ENCODE assay signal across 23 cellular contexts in the genomic region with DNA sequence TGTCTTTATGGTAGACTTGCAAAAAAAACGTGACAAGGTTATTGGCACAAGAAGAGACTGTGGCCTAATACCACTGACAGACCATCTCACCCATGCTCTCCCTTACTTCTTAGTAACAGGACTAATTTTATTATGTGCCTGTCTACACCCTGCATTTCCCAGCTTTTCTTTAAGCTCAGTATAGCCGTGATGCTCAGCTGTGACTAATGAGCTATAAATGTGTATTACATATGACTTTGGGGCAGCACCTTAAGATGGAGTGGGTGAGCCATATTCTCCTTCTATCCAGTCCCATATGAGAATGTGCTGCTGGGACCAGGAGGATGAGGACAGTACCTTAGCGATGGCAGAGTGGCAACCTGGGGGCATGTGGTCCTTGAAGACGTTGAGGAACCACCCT.
"Had no signal": no experiment of that assay in that cellular context is flagged by ENCODE, and none has a peak within 500 bp of the region (broad histone marks: within the 10 kb centered on the region; RNA-seq: fewer than 3 reads in every experiment).

No MANE protein-coding gene starts in this region.

- H3K27me3 ChIP-seq: ascending aorta, brain microvascular endothelial cell, cardiac muscle cell, SJSA1 had no signal

- H3K4me1 ChIP-seq: ascending aorta had no signal

- DNase-seq: activated CD4-positive, CD25-positive, alpha-beta regulatory T cell; activated CD8-positive, alpha-beta memory T cell treated with anti-CD3 and anti-CD28 coated beads, Interleukin-2, amount 50 U/mL, for 4 hours; activated CD8-positive, alpha-beta T cell treated with anti-CD3 and anti-CD28 coated beads for 36 hours; activated effector memory CD4-positive, alpha-beta T cell treated with Interleukin-2 at 50 U/mL for 16 hours; activated naive CD4-positive, alpha-beta T cell; amniotic stem cell; NCI-H1092; NCI-H1417 treated with DMSO at 0.1 percent for 48 hours; NCI-H2029; NCI-H2107; NCI-H345; NCI-H510A; NCI-H526 treated with DMSO at 0.1 percent for 48 hours; NCI-H82; SHP77; T-cell had no signal

- H3K4me1 Mint-ChIP-seq: activated naive CD4-positive, alpha-beta T cell treated with anti-CD3 and anti-CD28 coated beads, Interleukin-2, amount 50 U/mL, for 24 hours had no signal

- H3K36me3 ChIP-seq: ascending aorta, brain microvascular endothelial cell, cardiac muscle cell, SJSA1 had no signal

- H3K4me3 ChIP-seq: ascending aorta, cardiac muscle cell, SJSA1 had no signal

- H3K9me3 ChIP-seq: ascending aorta, SJSA1 had no signal

- H3K27ac Mint-ChIP-seq: activated CD8-positive, alpha-beta T cell treated with anti-CD3 and anti-CD28 coated beads for 36 hours; activated naive CD4-positive, alpha-beta T cell treated with anti-CD3 and anti-CD28 coated beads, Interleukin-2, amount 50 U/mL, for 24 hours; T-cell had no signal

- H3K9me3 Mint-ChIP-seq: activated CD8-positive, alpha-beta T cell treated with anti-CD3 and anti-CD28 coated beads for 36 hours; activated naive CD4-positive, alpha-beta T cell treated with anti-CD3 and anti-CD28 coated beads, Interleukin-2, amount 50 U/mL, for 24 hours; T-cell had no signal

- ATAC-seq: activated CD8-positive, alpha-beta T cell treated with anti-CD3 and anti-CD28 coated beads for 36 hours; Panc1; T-cell had no signal

- H3K4me3 Mint-ChIP-seq: activated CD8-positive, alpha-beta T cell treated with anti-CD3 and anti-CD28 coated beads for 36 hours; activated naive CD4-positive, alpha-beta T cell treated with anti-CD3 and anti-CD28 coated beads, Interleukin-2, amount 50 U/mL, for 24 hours; T-cell had no signal

- H3K27me3 Mint-ChIP-seq: activated CD8-positive, alpha-beta T cell treated with anti-CD3 and anti-CD28 coated beads for 36 hours; activated naive CD4-positive, alpha-beta T cell treated with anti-CD3 and anti-CD28 coated beads, Interleukin-2, amount 50 U/mL, for 24 hours had no signal

- H3K36me3 Mint-ChIP-seq: activated naive CD4-positive, alpha-beta T cell treated with anti-CD3 and anti-CD28 coated beads, Interleukin-2, amount 50 U/mL, for 24 hours had no signal

- H3K27ac ChIP-seq: ascending aorta, brain microvascular endothelial cell, cardiac muscle cell, SJSA1, VCaP had no signal
